Comparison of ENCODE assay signal across 22 cellular contexts in the genomic region with DNA sequence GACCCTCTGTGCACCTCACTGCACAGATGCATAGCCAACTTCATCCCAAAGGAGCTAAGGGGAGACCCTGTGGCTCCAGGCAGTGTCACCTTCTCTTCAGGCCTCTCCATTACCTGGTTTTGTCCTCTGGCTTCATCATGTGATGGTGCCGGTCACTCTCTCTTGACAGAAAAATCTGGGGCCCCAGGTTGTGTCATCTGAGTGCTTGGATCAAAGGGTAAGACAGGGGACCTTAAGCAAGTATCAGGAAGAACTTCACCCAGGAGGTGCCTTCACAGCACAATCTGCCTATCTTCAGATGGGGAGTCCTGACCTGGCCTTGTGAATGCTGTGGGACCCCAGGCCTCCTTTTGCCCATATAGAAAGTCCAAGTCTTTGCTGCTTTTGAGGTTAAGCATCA.
A peak's percentile ranks its signal among the peaks of the same experiment; 100 is the strongest.
DNase-seq lines count a peak whose midpoint lies in the region; ATAC-seq and TF ChIP-seq lines count a peak whose summit lies in the region.
"Had no signal": no experiment of that assay in that cellular context is flagged by ENCODE, and none has a peak within 500 bp of the region (broad histone marks: within the 10 kb centered on the region; RNA-seq: fewer than 3 reads in every experiment).

No MANE protein-coding gene starts in this region.

- no peak overlapping the region for H3K4me3 ChIP-seq in left ventricle myocardium inferior
- no peak overlapping the region for H3K4me3 ChIP-seq in right cardiac atrium (ENCODE audit: low read length)
- H3K4me3 ChIP-seq in ascending aorta: no peak overlapping the region
- H3K4me3 ChIP-seq: pancreas, right atrium auricular region had no signal

- H3K9me3 Mint-ChIP-seq in natural killer cell treated with Interleukin-12 subunit alpha and Interleukin-12 subunit beta and Interleukin-15 and Interleukin-18, amount 100 ng/mL, for 72 hours: no peaks in the 10 kb centered on the region

- no peaks in the 10 kb centered on the region for H3K36me3 Mint-ChIP-seq in natural killer cell treated with Interleukin-12 subunit alpha and Interleukin-12 subunit beta and Interleukin-15 and Interleukin-18, amount 100 ng/mL, for 72 hours
- H3K36me3 Mint-ChIP-seq: IgD-negative memory B cell had no signal

- DNase-seq in left ventricle myocardium inferior (no peak), right cardiac atrium (no peak), ascending aorta (ENCODE audit: low spot score in 2 of 2) (peak in 1 of 2 donors; percentile 48), GM10266 (ENCODE audit: extremely low spot score) (no peak)
- DNase-seq in natural killer cell treated with Interleukin-12 subunit alpha and Interleukin-12 subunit beta and Interleukin-15 and Interleukin-18, amount 100 ng/mL, for 72 hours (ENCODE audit: low spot score): no peak
- DNase-seq: activated CD4-positive, alpha-beta T cell treated with anti-CD3 and anti-CD28 coated beads, Interleukin-2, amount 10 ng/mL, durations not matched to agents 24 days and 14 days; activated CD8-positive, alpha-beta memory T cell treated with anti-CD3 and anti-CD28 coated beads, Interleukin-2, amount 50 U/mL, for 48 hours; NCI-H1092 treated with DMSO at 0.1 percent for 48 hours; NCI-H187 treated with DMSO at 0.1 percent for 48 hours; NCI-H524 treated with DMSO at 0.1 percent for 48 hours; NK-92 treated with Interleukin-12 subunit alpha and Interleukin-12 subunit beta, amount 100 ng/mL, for 24 hours; pancreas; Right ventricle myocardium superior; stimulated activated CD4-positive, alpha-beta T cell treated with anti-CD3 and anti-CD28 coated beads, Interleukin-2, amount 100 ng/mL, for 48 hours had no signal

- no peaks in the 10 kb centered on the region for H3K27me3 ChIP-seq in left ventricle myocardium inferior (ENCODE audit: low read depth)
- H3K27me3 ChIP-seq in right cardiac atrium (ENCODE audit: control insufficient read depth, insufficient read depth): no peaks in the 10 kb centered on the region
- H3K27me3 ChIP-seq in ascending aorta: no peaks in the 10 kb centered on the region
- H3K27me3 ChIP-seq: pancreas, right atrium auricular region had no signal

- ATAC-seq in right cardiac atrium (no peak), HG02798 (IDR thresholded peaks at IDR 0.05; ENCODE audit: poor library complexity, unreplicated experiment) (no peak), HG03571 (IDR thresholded peaks at IDR 0.05; ENCODE audit: unreplicated experiment) (no peak)
- no peak for ATAC-seq in natural killer cell treated with Interleukin-12 subunit alpha and Interleukin-12 subunit beta and Interleukin-15 and Interleukin-18, amount 100 ng/mL, for 72 hours
- ATAC-seq: pancreas had no signal

- H3K27ac ChIP-seq in left ventricle myocardium inferior (replicated peaks): peak overlapping the region; percentile 82
- no peak overlapping the region for H3K27ac ChIP-seq in right cardiac atrium (ENCODE audit: low read length)
- peak overlapping the region; percentile 92 to 95 for H3K27ac ChIP-seq in ascending aorta
- H3K27ac ChIP-seq: C4-2B, epithelial cell of prostate, pancreas, right atrium auricular region, VCaP had no signal

- TF ChIP-seq CTCF in left ventricle myocardium inferior (IDR thresholded peaks at IDR 0.05; ENCODE audit: borderline replicate concordance) (no peak), ascending aorta (IDR thresholded peaks at IDR 0.05) (no peak), GM10266 (IDR thresholded peaks at IDR 0.05; ENCODE audit: control insufficient read depth, insufficient read depth, low read depth, missing control alignments) (no peak)

- peaks cover 32 to 41% of the 10 kb centered on the region in 2 donors for H3K4me1 Mint-ChIP-seq in natural killer cell treated with Interleukin-12 subunit alpha and Interleukin-12 subunit beta and Interleukin-15 and Interleukin-18, amount 100 ng/mL, for 72 hours (ENCODE audit: low read depth in 2 of 2)

- H3K27ac Mint-ChIP-seq in natural killer cell treated with Interleukin-12 subunit alpha and Interleukin-12 subunit beta and Interleukin-15 and Interleukin-18, amount 100 ng/mL, for 72 hours: peak overlapping the region; percentile 7 to 89

- H3K4me3 Mint-ChIP-seq in natural killer cell treated with Interleukin-12 subunit alpha and Interleukin-12 subunit beta and Interleukin-15 and Interleukin-18, amount 100 ng/mL, for 72 hours: no peak overlapping the region
- H3K4me3 Mint-ChIP-seq: activated CD4-positive, alpha-beta T cell treated with anti-CD3 and anti-CD28 coated beads, Interleukin-2, amount 10 ng/mL, durations not matched to agents 24 days and 14 days; brain had no signal

- 96% methylated on average over 1 of the region's 1 CpG for WGBS in right cardiac atrium

- peaks cover 28% of the 10 kb centered on the region for H3K9me3 ChIP-seq in left ventricle myocardium inferior (replicated peaks)
- no peaks in the 10 kb centered on the region for H3K9me3 ChIP-seq in right cardiac atrium (ENCODE audit: control insufficient read depth, low read length)
- peaks cover 0 to 3% of the 10 kb centered on the region in 2 donors for H3K9me3 ChIP-seq in ascending aorta
- H3K9me3 ChIP-seq: pancreas had no signal

- no peaks in the 10 kb centered on the region for H3K36me3 ChIP-seq in left ventricle myocardium inferior
- H3K36me3 ChIP-seq in ascending aorta: no peaks in the 10 kb centered on the region
- H3K36me3 ChIP-seq: pancreas, right atrium auricular region had no signal

- intact Hi-C loops in left ventricle myocardium inferior (cut with micrococcal nuclease): no loop called here
- intact Hi-C loops in right cardiac atrium (cut with DNase I): no loop called here
- intact Hi-C loops in ascending aorta (cut with DNase I): no loop called here

- H3K27me3 Mint-ChIP-seq in natural killer cell treated with Interleukin-12 subunit alpha and Interleukin-12 subunit beta and Interleukin-15 and Interleukin-18, amount 100 ng/mL, for 72 hours: no peaks in the 10 kb centered on the region
- H3K27me3 Mint-ChIP-seq: brain, IgD-negative memory B cell had no signal

- H3K4me1 ChIP-seq in left ventricle myocardium inferior: peaks cover 49% of the 10 kb centered on the region
- H3K4me1 ChIP-seq in right cardiac atrium (ENCODE audit: control insufficient read depth, insufficient read depth, low read length): peaks cover 28% of the 10 kb centered on the region
- peaks cover 32 to 50% of the 10 kb centered on the region in 2 donors for H3K4me1 ChIP-seq in ascending aorta
